In genomic region chr3:183310936-183311335, GRCh38 we compare ENCODE assay signal across 33 cellular contexts.
"Had no signal": no experiment of that assay in that cellular context is flagged by ENCODE, and none has a peak within 500 bp of the region (broad histone marks: within the 10 kb centered on the region; RNA-seq: fewer than 3 reads in every experiment).

No MANE protein-coding gene starts in this region.

- H3K36me3 ChIP-seq: MG63, SJCRH30 had no signal

- H3K27me3 ChIP-seq: MG63, SJCRH30 had no signal

- H3K4me3 ChIP-seq: MG63, PC-9, SJCRH30, SK-N-MC had no signal

- H3K27me3 Mint-ChIP-seq: T-cell had no signal

- H3K9me3 ChIP-seq: MG63, SJCRH30 had no signal

- H3K4me2 ChIP-seq: PC-9 had no signal

- ATAC-seq: Panc1, Right ventricle myocardium inferior, SK-N-SH treated with all-trans-retinoic acid at 6 μM for 48 hours, T-cell had no signal

- H3K9me3 Mint-ChIP-seq: T-cell had no signal

- H3K27ac Mint-ChIP-seq: T-cell had no signal

- H2AFZ ChIP-seq: PC-9 had no signal

- DNase-seq: Kasumi-1, KG1, MG63, NCI-H1048, NCI-H1092 treated with DMSO at 0.1 percent for 48 hours, NCI-H1105 treated with DMSO at 0.1 percent for 48 hours, NCI-H1417, NCI-H1436, NCI-H1694, NCI-H187, NCI-H1930, NCI-H2029 treated with DMSO at 0.1 percent for 48 hours, NCI-H2081 treated with DMSO at 0.1 percent for 48 hours, NCI-H2107, NCI-H2171, NCI-H226, NCI-H446 treated with DMSO at 0.1 percent for 48 hours, NCI-H510A, NCI-H524, NCI-H526, NCI-H69, NCI-H748 treated with DMSO at 0.1 percent for 48 hours, NCI-H82, PC-9, SHP77, SIG-M5, SJCRH30, T-cell had no signal

- H3K27ac ChIP-seq: PC-9, RWPE1, SJCRH30, SK-N-MC had no signal

- H3K4me3 Mint-ChIP-seq: T-cell had no signal
